Comparison of ENCODE assay signal across 8 cellular contexts in genomic region chr2:101516833-101517690, GRCh38. TPM values are rescaled to one million over a fixed set of nuclear protein-coding genes. Genes with fewer than 3 reads are reported as not detected.
A peak's percentile ranks its signal among the peaks of the same experiment; 100 is the strongest.
DNase-seq lines count a peak whose midpoint lies in the region; FAIRE-seq and TF ChIP-seq lines count a peak whose summit lies in the region.

No MANE protein-coding gene starts in this region.

- H3K4me3 ChIP-seq in mammary epithelial cell (replicated peaks in 1 of 3; ENCODE audit: insufficient read depth in 1 of 3, low read depth in 2 of 3, low read length in 3 of 3) (no peak overlapping the region), osteoblast (ENCODE audit: insufficient read depth, low read length) (peak overlapping the region; percentile 24), kidney (ENCODE audit: low read length in 2 of 2) (no peak overlapping the region)

- H2AFZ ChIP-seq in mammary epithelial cell (ENCODE audit: low read depth, low read length) (peak overlapping the region; percentile 7), osteoblast (ENCODE audit: low read length) (peak overlapping the region; percentile 64)

- CTCF ChIA-PET in mammary epithelial cell (lab: Charles Lee; ENCODE audit: low non-redundant PET), result interaction anchor here (0.6 to 0.9 kb wide), 2 partner anchors 75 to 367 kb away, joined by 4 read pairs; no protein-coding TSS in a partner anchor

- dilution Hi-C loops in mammary epithelial cell (cut with HindIII; ENCODE audit: low sequenced_read_pairs), result loop anchor here (25.0 kb wide), 1 partner anchor 320 kb away; no protein-coding TSS in a partner anchor

- H3K9me3 ChIP-seq in mammary epithelial cell (replicated peaks; ENCODE audit: insufficient read depth, low read length), result peaks cover 8% of the 10 kb centered on the region
- H3K9me3 ChIP-seq in osteoblast (ENCODE audit: low read depth, low read length), result no peaks in the 10 kb centered on the region
- no peaks in the 10 kb centered on the region for H3K9me3 ChIP-seq in kidney (ENCODE audit: control insufficient read depth in 1 of 2, low read length in 2 of 2)

- no peaks in the 10 kb centered on the region for H3K27me3 ChIP-seq in mammary epithelial cell (ENCODE audit: insufficient read depth, low read length)
- no peaks in the 10 kb centered on the region for H3K27me3 ChIP-seq in osteoblast (ENCODE audit: insufficient read depth, low read length)

- TF ChIP-seq CTCF in mammary epithelial cell (conservative IDR thresholded peaks at IDR 0.05 in 1 of 2, IDR thresholded peaks at IDR 0.05 in 1 of 2; ENCODE audit: extremely low read depth in 1 of 2, insufficient read depth in 1 of 2, low read depth in 1 of 2, low read length in 2 of 2) (no peak), osteoblast (IDR thresholded peaks at IDR 0.05; ENCODE audit: extremely low read depth, low read depth, low read length) (no peak), GM13976 (IDR thresholded peaks at IDR 0.05; ENCODE audit: borderline replicate concordance, control extremely low read depth, extremely low read depth, insufficient read depth, missing control alignments) (no peak), kidney (IDR thresholded peaks at IDR 0.05; ENCODE audit: borderline replicate concordance, extremely low read depth, insufficient read depth) (no peak)

- peak overlapping the region; percentile 95 for H3K27ac ChIP-seq in mammary epithelial cell (ENCODE audit: insufficient read depth, low read depth, low read length)
- H3K27ac ChIP-seq in osteoblast (ENCODE audit: low read depth, low read length), result peak overlapping the region; percentile 92
- H3K27ac ChIP-seq in kidney (ENCODE audit: low read depth in 2 of 2, low read length in 2 of 2), result no peak overlapping the region

- in situ Hi-C loops in mammary epithelial cell (cut with MboI; ENCODE audit: low sequenced_read_pairs in 2 of 2) (loop anchor here in 1 of 2 donors (5.0 to 25.0 kb wide), 5 partner anchors 85 to 338 kb away; partner anchors contain the start of gene MAP4K4), GM13976 (cut with MboI; ENCODE audit: low sequenced_read_pairs, unreplicated experiment) (no loop called here)

- BruUV-seq in mammary epithelial cell (replicated peaks; lab: Mats Ljungman, UMichigan), result TSS peak; percentile 84

- H4K20me1 ChIP-seq in mammary epithelial cell (ENCODE audit: insufficient read depth, low read length), result no peaks in the 10 kb centered on the region
- no peaks in the 10 kb centered on the region for H4K20me1 ChIP-seq in osteoblast (ENCODE audit: insufficient read depth, low read length)

- no peaks in the 10 kb centered on the region for H3K36me3 ChIP-seq in mammary epithelial cell (ENCODE audit: insufficient read depth, low read length)
- no peaks in the 10 kb centered on the region for H3K36me3 ChIP-seq in osteoblast (ENCODE audit: insufficient read depth, low read length)
- no peaks in the 10 kb centered on the region for H3K36me3 ChIP-seq in kidney (ENCODE audit: control insufficient read depth in 1 of 2, insufficient read depth in 2 of 2, low read length in 2 of 2)

- no peak for FAIRE-seq in kidney (lab: Jason Lieb, UNC)

- DNase-seq in GM03348 (ENCODE audit: low spot score), result peak; percentile 81
- DNase-seq in NOMO-1 treated with dmso at 0.1 percent for 144 hours (lab: John Stamatoyannopoulos, UW; ENCODE audit: unreplicated experiment), result peak; percentile 60
- peak; percentile 98 for DNase-seq in mammary epithelial cell
- peak; percentile 92 for DNase-seq in osteoblast (ENCODE audit: insufficient read length, low spot score, missing footprints)
- no peak for DNase-seq in GM13976 (ENCODE audit: low spot score)
- no peak for DNase-seq in hippocampal formation (lab: John Stamatoyannopoulos, UW)
- DNase-seq in kidney, result no peak
- DNase-seq in GOT3 (lab: John Stamatoyannopoulos, UW), result no peak

- WGBS in mammary epithelial cell (ENCODE audit: low coverage, missing lambda C conversion rate), result 5% methylated on average over 8 of the region's 8 CpGs

- peak overlapping the region; percentile 75 for H3K4me2 ChIP-seq in mammary epithelial cell (ENCODE audit: insufficient read depth, low read depth, low read length)
- H3K4me2 ChIP-seq in osteoblast (ENCODE audit: insufficient read depth, low read length), result peak overlapping the region; percentile 63

- intact Hi-C loops in mammary epithelial cell (cut with micrococcal nuclease) (loop anchor here (5.0 kb wide), 4 partner anchors 80 to 465 kb away; no protein-coding TSS in a partner anchor), kidney (cut with DNase I) (no loop called here)

- peaks cover 55% of the 10 kb centered on the region for H3K4me1 ChIP-seq in mammary epithelial cell (ENCODE audit: insufficient read depth, low read length)
- peaks cover 54% of the 10 kb centered on the region for H3K4me1 ChIP-seq in osteoblast (ENCODE audit: insufficient read depth, low read length)
- peaks cover 7% of the 10 kb centered on the region in 2 donors for H3K4me1 ChIP-seq in kidney (ENCODE audit: control insufficient read depth in 1 of 2, insufficient read depth in 1 of 2, low read depth in 1 of 2, low read length in 2 of 2)

- no peaks in the 10 kb centered on the region for H3K79me2 ChIP-seq in mammary epithelial cell (ENCODE audit: insufficient read depth, low read length)
- no peaks in the 10 kb centered on the region for H3K79me2 ChIP-seq in osteoblast (ENCODE audit: insufficient read depth, low read length)

- H3K9ac ChIP-seq in mammary epithelial cell (ENCODE audit: insufficient read depth, low read length), result peak overlapping the region; percentile 54
- H3K9ac ChIP-seq in kidney (ENCODE audit: low read length in 2 of 2), result no peak overlapping the region

RNA-seq across cellular contexts. Expression of gene RFX8, which starts 42.1 kb away (rescaled TPM):
- total RNA-seq in mammary epithelial cell (under 1 TPM in 1 of 2 donors, not detected in 1; 0.82 TPM), osteoblast (7.6 and 10.0 TPM in 2 replicates), kidney (0.28 TPM)
- polyA plus RNA-seq in mammary epithelial cell (0.53 TPM), kidney (ENCODE audit: insufficient read depth, low read depth, low replicate concordance) (not detected)
- polyA minus RNA-seq in mammary epithelial cell, result not detected

Comparison
In these comparisons a context has a peak if more than half of its experiments do, and no peak if none do; other contexts are left out.
1. DNase-seq: peak in GM03348 (single experiment), NOMO-1 treated with dmso at 0.1 percent for 144 hours (single experiment), mammary epithelial cell (single experiment) and osteoblast (single experiment); none in GM13976 (single experiment), hippocampal formation (0 of 2), kidney (single experiment) and GOT3 (single experiment).
2. H3K27ac ChIP-seq: peak in mammary epithelial cell (single experiment) and osteoblast (single experiment); none in kidney (0 of 2).